In genomic region chr7:100434297-100435144, GRCh38 we compare ENCODE assay signal across 9 cellular contexts. TPM values are rescaled to one million over a fixed set of nuclear protein-coding genes. Genes with fewer than 3 reads are reported as not detected.
DNase-seq lines count a peak whose midpoint lies in the region; ATAC-seq and TF ChIP-seq lines count a peak whose summit lies in the region.
"Had no signal": no experiment of that assay in that cellular context is flagged by ENCODE, and none has a peak within 500 bp of the region (broad histone marks: within the 10 kb centered on the region; RNA-seq: fewer than 3 reads in every experiment).

No MANE protein-coding gene starts in this region.

- no peaks in the 10 kb centered on the region for H3K9me2 ChIP-seq in neural cell (ENCODE audit: insufficient read depth, low read length)

- no peaks in the 10 kb centered on the region for H4K20me1 ChIP-seq in neural cell (ENCODE audit: insufficient read depth)

- H3K27ac Mint-ChIP-seq in CD8-positive, alpha-beta T cell: peak overlapping the region; percentile 94

- intact Hi-C loops in CD8-positive, alpha-beta T cell (cut with DNase I, micrococcal nuclease): loop anchor here (5.0 to 10.0 kb wide), 6 partner anchors 273 to 880 kb away; partner anchors contain the start of genes FAM200A (in 1 of the 2), MBLAC1 (in 1 of the 2), POP7 (in 1 of the 2) and SLC12A9 (in 1 of the 2)

- CTCF ChIA-PET in CD8-positive, alpha-beta T cell (lab: Charles Lee): interaction anchor here (0.6 to 1.9 kb wide), 5 partner anchors 26 to 625 kb away, joined by 3 to 8 read pairs (median 3); partner anchors contain the start of gene FBXO24

- peaks cover 55% of the 10 kb centered on the region for H3K4me1 Mint-ChIP-seq in CD8-positive, alpha-beta T cell (ENCODE audit: low read depth)

- H3F3A ChIP-seq in neural cell (ENCODE audit: insufficient read depth, low read length, poor library complexity, severe bottlenecking): no peaks in the 10 kb centered on the region

- ATAC-seq in CD8-positive, alpha-beta T cell: no peak
- no peak for ATAC-seq in GM19035 (IDR thresholded peaks at IDR 0.05; ENCODE audit: unreplicated experiment)

- H3K9me3 Mint-ChIP-seq in CD8-positive, alpha-beta T cell: no peaks in the 10 kb centered on the region

- POLR2A ChIA-PET in CD8-positive, alpha-beta T cell (lab: Charles Lee): interaction anchor here (1.0 to 1.5 kb wide), 4 partner anchors 43 to 515 kb away, joined by 3 read pairs; partner anchors contain the start of genes FBXO24, LRCH4 and TRIM4

- peak overlapping the region; percentile 88 for H3K4me3 Mint-ChIP-seq in CD8-positive, alpha-beta T cell

- DNase-seq in CD8-positive, alpha-beta T cell: no peak
- peak; percentile 35 for DNase-seq in NAMALWA (ENCODE audit: low spot score)
- DNase-seq in NCI-H187 (lab: John Stamatoyannopoulos, UW): no peak
- no peak for DNase-seq in COLO829 (ENCODE audit: low spot score)
- DNase-seq in H4 (ENCODE audit: low spot score): no peak

- no peak for TF ChIP-seq RAD21 in neural cell (conservative IDR thresholded peaks at IDR 0.05)

- H3K9me3 ChIP-seq in CD8-positive, alpha-beta T cell (ENCODE audit: low read length): no peaks in the 10 kb centered on the region
- H3K9me3 ChIP-seq in ectodermal cell (ENCODE audit: control insufficient read depth, low read length) (no peaks in the 10 kb centered on the region), neural cell (ENCODE audit: low read length) (no peaks in the 10 kb centered on the region)

- H3K9ac ChIP-seq in neural cell (ENCODE audit: low read length): peak overlapping the region; percentile 84

- peaks cover 49% of the 10 kb centered on the region for H3K36me3 Mint-ChIP-seq in CD8-positive, alpha-beta T cell

- H3K4me2 ChIP-seq in neural cell (ENCODE audit: low read length): peak overlapping the region; percentile 59

- peaks cover 13% of the 10 kb centered on the region for H3K36me3 ChIP-seq in CD8-positive, alpha-beta T cell (ENCODE audit: insufficient read depth, low read length)
- H3K36me3 ChIP-seq in ectodermal cell (ENCODE audit: control insufficient read depth, insufficient read depth, low read length) (peaks cover 21% of the 10 kb centered on the region), neural cell (ENCODE audit: insufficient read depth, low read length) (no peaks in the 10 kb centered on the region)

- no peak overlapping the region for H2AFZ ChIP-seq in neural cell (ENCODE audit: low read depth, low read length)

- H3K27me3 ChIP-seq in CD8-positive, alpha-beta T cell (ENCODE audit: insufficient read depth, low read length): no peaks in the 10 kb centered on the region
- H3K27me3 ChIP-seq in ectodermal cell (ENCODE audit: control insufficient read depth, insufficient read depth, low read length, poor library complexity, severe bottlenecking) (no peaks in the 10 kb centered on the region), neural cell (ENCODE audit: insufficient read depth, low read depth, low read length) (no peaks in the 10 kb centered on the region)

- H3K4me1 ChIP-seq in CD8-positive, alpha-beta T cell (ENCODE audit: insufficient read depth, low read length): peaks cover 42% of the 10 kb centered on the region
- peaks cover 21% of the 10 kb centered on the region for H3K4me1 ChIP-seq in ectodermal cell (ENCODE audit: control insufficient read depth, insufficient read depth, low read length)

- H3K27ac ChIP-seq in CD8-positive, alpha-beta T cell (ENCODE audit: low read depth, low read length): peak overlapping the region; percentile 96
- no peak overlapping the region for H3K27ac ChIP-seq in ectodermal cell (ENCODE audit: insufficient read depth, low read depth, low read length, poor library complexity, severe bottlenecking)
- no peak overlapping the region for H3K27ac ChIP-seq in neural cell (ENCODE audit: low read length)

- no peak for TF ChIP-seq CTCF in CD8-positive, alpha-beta T cell (IDR thresholded peaks at IDR 0.05)
- no peak for TF ChIP-seq CTCF in neural cell (IDR thresholded peaks at IDR 0.05; ENCODE audit: poor library complexity, severe bottlenecking)

- WGBS in ectodermal cell, 2 experiments: 87 to 90% methylated on average over 22 of the region's 22 CpGs

- peaks cover 25% of the 10 kb centered on the region for H3K79me2 ChIP-seq in neural cell (replicated peaks; ENCODE audit: insufficient read depth, low read length)

- no peak for TF ChIP-seq EP300 in neural cell (conservative IDR thresholded peaks at IDR 0.05; ENCODE audit: poor library complexity, severe bottlenecking)

- peak overlapping the region; percentile 90 for H3K4me3 ChIP-seq in CD8-positive, alpha-beta T cell (ENCODE audit: low read depth, low read length)
- H3K4me3 ChIP-seq in ectodermal cell (ENCODE audit: insufficient read depth, low read depth, low read length): peak overlapping the region; percentile 79
- peak overlapping the region; percentile 91 for H3K4me3 ChIP-seq in neural cell (ENCODE audit: low read length)

- H3K27me3 Mint-ChIP-seq in CD8-positive, alpha-beta T cell (ENCODE audit: low read depth): no peaks in the 10 kb centered on the region

TF ChIP-seq in neural cell, 6 proteins besides CTCF, POLR2A, EP300 and RAD21:
- TF ChIP-seq SMC3 (conservative IDR thresholded peaks at IDR 0.05; ENCODE audit: poor library complexity) (no peak), EZH2 (IDR thresholded peaks at IDR 0.05; ENCODE audit: borderline replicate concordance, insufficient read depth, low read length, poor library complexity, severe bottlenecking) (no peak), TAF1 (IDR thresholded peaks at IDR 0.05; ENCODE audit: low read depth) (no peak), MXI1 (conservative IDR thresholded peaks at IDR 0.05; ENCODE audit: poor library complexity, severe bottlenecking) (no peak), POLR2AphosphoS5 (IDR thresholded peaks at IDR 0.05) (no peak), REST (IDR thresholded peaks at IDR 0.05; ENCODE audit: borderline replicate concordance) (no peak)

RNA-seq across cellular contexts. Expression of gene PPP1R35, which starts 1.8 kb away (rescaled TPM):
- 10 to 100 TPM; 29.4 to 33.5 TPM for total RNA-seq in CD8-positive, alpha-beta T cell
- polyA plus RNA-seq in ectodermal cell (2013, experiment 1 of 4): 18.6 TPM
- polyA plus RNA-seq in ectodermal cell (2013, experiment 2 of 4): 20.8 TPM
- 29.6 TPM for polyA plus RNA-seq in ectodermal cell (2013, experiment 3 of 4)
- 34.3 TPM for polyA plus RNA-seq in ectodermal cell (2013, experiment 4 of 4)
- 24.0 and 33.8 TPM in 2 replicates for polyA plus RNA-seq in neural cell
- polyA minus RNA-seq in neural cell: 8.1 and 9.7 TPM in 2 replicates
- total RNA-seq in H4 (2014; rRNA removed; shearing (Covaris generic)): 22.6 and 31.5 TPM in 2 replicates

RNA-seq across cellular contexts. Expression of gene MEPCE, which starts 4.9 kb away (rescaled TPM):
- 10 to 100 TPM; 69.3 to 73.3 TPM for total RNA-seq in CD8-positive, alpha-beta T cell
- 54.7 TPM for polyA plus RNA-seq in ectodermal cell (2013, experiment 1 of 4)
- polyA plus RNA-seq in ectodermal cell (2013, experiment 2 of 4): 54.9 TPM
- 40.1 TPM for polyA plus RNA-seq in ectodermal cell (2013, experiment 3 of 4)
- polyA plus RNA-seq in ectodermal cell (2013, experiment 4 of 4): 43.2 TPM
- polyA plus RNA-seq in neural cell: 12.1 and 15.0 TPM in 2 replicates
- polyA minus RNA-seq in neural cell: 27.7 and 35.8 TPM in 2 replicates
- total RNA-seq in H4 (2014; rRNA removed; shearing (Covaris generic)): 25.8 and 28.5 TPM in 2 replicates

RNA-seq across cellular contexts. Expression of gene ZCWPW1, which starts 6.0 kb away (rescaled TPM):
- 1 to 10 TPM; 5.0 to 5.7 TPM for total RNA-seq in CD8-positive, alpha-beta T cell
- 3.3 TPM for polyA plus RNA-seq in ectodermal cell (2013, experiment 1 of 4)
- 3.0 TPM for polyA plus RNA-seq in ectodermal cell (2013, experiment 2 of 4)
- polyA plus RNA-seq in ectodermal cell (2013, experiment 3 of 4): 2.1 TPM
- polyA plus RNA-seq in ectodermal cell (2013, experiment 4 of 4): 2.6 TPM
- 3.1 and 6.8 TPM in 2 replicates for polyA plus RNA-seq in neural cell
- 1.3 and 2.2 TPM in 2 replicates for polyA minus RNA-seq in neural cell
- 1.9 and 2.2 TPM in 2 replicates for total RNA-seq in H4 (2014; rRNA removed; shearing (Covaris generic))

RNA-seq across cellular contexts. Expression of gene SPACDR, which starts 29.5 kb away (rescaled TPM):
- under 1 TPM in 1 of 2 experiments, not detected in 1; 0.94 TPM for total RNA-seq in CD8-positive, alpha-beta T cell
- polyA plus RNA-seq in ectodermal cell (2013, experiment 1 of 4): 1.1 TPM
- polyA plus RNA-seq in ectodermal cell (2013, experiment 2 of 4): 0.39 TPM
- polyA plus RNA-seq in ectodermal cell (2013, experiment 3 of 4): 0.37 TPM
- polyA plus RNA-seq in ectodermal cell (2013, experiment 4 of 4): 0.77 TPM
- not detected in 2 replicates for polyA plus RNA-seq in neural cell
- polyA minus RNA-seq in neural cell: not detected in 2 replicates
- 0.84 and 1.0 TPM in 2 replicates for total RNA-seq in H4 (2014; rRNA removed; shearing (Covaris generic))
- total RNA-seq: SK-MEL-5 had no signal

RNA-seq across cellular contexts. Expression of gene TSC22D4, which starts 44.5 kb away (rescaled TPM):
- total RNA-seq in CD8-positive, alpha-beta T cell: 10 to 100 TPM; 30.7 to 32.3 TPM
- 24.7 TPM for polyA plus RNA-seq in ectodermal cell (2013, experiment 1 of 4)
- polyA plus RNA-seq in ectodermal cell (2013, experiment 2 of 4): 23.1 TPM
- polyA plus RNA-seq in ectodermal cell (2013, experiment 3 of 4): 24.9 TPM
- polyA plus RNA-seq in ectodermal cell (2013, experiment 4 of 4): 24.4 TPM
- 2.1 and 3.7 TPM in 2 replicates for polyA plus RNA-seq in neural cell
- polyA minus RNA-seq in neural cell: 4.6 and 5.6 TPM in 2 replicates
- total RNA-seq in H4 (2014; rRNA removed; shearing (Covaris generic)): 19.4 and 28.2 TPM in 2 replicates
